ENCODE assay signal across 18 cellular contexts in the genomic region with DNA sequence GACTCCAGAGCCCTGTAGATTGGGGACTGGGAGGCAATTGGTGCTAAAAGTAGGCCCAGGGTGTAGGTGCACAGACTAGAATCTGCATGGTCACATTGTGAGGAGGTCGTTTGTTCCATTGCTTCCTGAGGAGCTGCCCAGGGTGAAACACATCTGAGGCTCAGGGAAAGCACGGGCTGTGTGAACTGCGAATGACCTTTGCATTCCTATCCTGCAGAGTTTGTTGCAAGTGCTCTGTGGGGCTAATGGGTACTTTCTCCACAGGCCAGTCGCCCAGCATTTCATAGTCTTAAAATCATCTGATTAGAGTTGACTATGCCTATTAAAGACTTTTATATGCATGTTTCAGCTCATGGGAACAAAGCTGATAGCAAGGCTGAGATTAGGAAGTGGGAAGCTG. TPM values are rescaled to one million over a fixed set of nuclear protein-coding genes. Genes with fewer than 3 reads are reported as not detected.
DNase-seq lines count a peak whose midpoint lies in the region; TF ChIP-seq lines count a peak whose summit lies in the region.
"Had no signal": no experiment of that assay in that cellular context is flagged by ENCODE, and none has a peak within 500 bp of the region (broad histone marks: within the 10 kb centered on the region; RNA-seq: fewer than 3 reads in every experiment).

No MANE protein-coding gene starts in this region.

- WGBS in esophagus squamous epithelium, 2 donors = 62 to 66% methylated on average over 4 of the region's 4 CpGs

- H3K4me3 Mint-ChIP-seq in progenitor cell of endocrine pancreas (ENCODE audit: low read depth) = no peak overlapping the region
- H3K4me3 Mint-ChIP-seq: B cell; CD4-positive, alpha-beta T cell; H9 had no signal

- H3K4me1 Mint-ChIP-seq in progenitor cell of endocrine pancreas (ENCODE audit: low read depth) = peaks cover 8% of the 10 kb centered on the region

- H3K27ac ChIP-seq in esophagus squamous epithelium (no peak overlapping the region), WERI-Rb-1 (no peak overlapping the region), breast epithelium (no peak overlapping the region)

- intact Hi-C loops in esophagus squamous epithelium (cut with DNase I) = loop anchor here (10.0 kb wide), 1 partner anchor 60 kb away; no protein-coding TSS in a partner anchor
- intact Hi-C loops in breast epithelium (cut with DNase I; ENCODE audit: low total_unique reads) = no loop called here

- TF ChIP-seq CTCF in progenitor cell of endocrine pancreas (IDR thresholded peaks at IDR 0.05; ENCODE audit: unreplicated experiment) (no peak), esophagus squamous epithelium (IDR thresholded peaks at IDR 0.05) (no peak), WERI-Rb-1 (IDR thresholded peaks at IDR 0.05; ENCODE audit: low read depth, low read length) (no peak), breast epithelium (IDR thresholded peaks at IDR 0.05) (no peak)

- H3K4me1 ChIP-seq in esophagus squamous epithelium = no peaks in the 10 kb centered on the region
- no peaks in the 10 kb centered on the region for H3K4me1 ChIP-seq in breast epithelium

- DNase-seq in HT-29 (ENCODE audit: low spot score) (peak; percentile 38), amniotic epithelial cell (ENCODE audit: low read depth) (peak; percentile 51), iris pigment epithelial cell (ENCODE audit: low read depth) (peak; percentile 31), progenitor cell of endocrine pancreas (ENCODE audit: low spot score, unreplicated experiment) (no peak), esophagus squamous epithelium (lab: John Stamatoyannopoulos, UW) (no peak), GF-D8 (lab: John Stamatoyannopoulos, UW) (no peak), WERI-Rb-1 (no peak), breast epithelium (ENCODE audit: low spot score in 2 of 2) (no peak)
- DNase-seq: C1 segment of cervical spinal cord; Calu3; CD4-positive, alpha-beta T cell; DMS 273 treated with DMSO at 0.1 percent for 48 hours; GOT3; H9 had no signal

- H3K9me3 ChIP-seq in esophagus squamous epithelium (no peaks in the 10 kb centered on the region), WERI-Rb-1 (ENCODE audit: severe bottlenecking) (no peaks in the 10 kb centered on the region), breast epithelium (no peaks in the 10 kb centered on the region)

- H3K4me3 ChIP-seq in esophagus squamous epithelium (no peak overlapping the region), WERI-Rb-1 (ENCODE audit: low read depth, low read length) (no peak overlapping the region), breast epithelium (no peak overlapping the region)

- peaks cover 5% of the 10 kb centered on the region for H3K27me3 Mint-ChIP-seq in progenitor cell of endocrine pancreas

- H3K9me3 Mint-ChIP-seq in progenitor cell of endocrine pancreas (ENCODE audit: low read depth) = no peaks in the 10 kb centered on the region
- H3K9me3 Mint-ChIP-seq: CD4-positive, alpha-beta T cell had no signal

- TF ChIP-seq POLR2A in esophagus squamous epithelium (IDR thresholded peaks at IDR 0.05) (no peak), breast epithelium (IDR thresholded peaks at IDR 0.05) (no peak)

- no peaks in the 10 kb centered on the region for H3K36me3 Mint-ChIP-seq in progenitor cell of endocrine pancreas (ENCODE audit: insufficient read depth)

- peak overlapping the region; percentile 85 for H3K27ac Mint-ChIP-seq in progenitor cell of endocrine pancreas
- H3K27ac Mint-ChIP-seq: B cell; CD4-positive, alpha-beta T cell; H9 had no signal

- H3K27me3 ChIP-seq in esophagus squamous epithelium (no peaks in the 10 kb centered on the region), WERI-Rb-1 (ENCODE audit: insufficient read depth, low read depth, severe bottlenecking) (no peaks in the 10 kb centered on the region), breast epithelium (no peaks in the 10 kb centered on the region)

- H3K36me3 ChIP-seq in esophagus squamous epithelium = no peaks in the 10 kb centered on the region
- no peaks in the 10 kb centered on the region for H3K36me3 ChIP-seq in WERI-Rb-1
- H3K36me3 ChIP-seq in breast epithelium = no peaks in the 10 kb centered on the region

RNA-seq across cellular contexts. Expression of a gene that starts 14.4 kb away (rescaled TPM):
- total RNA-seq in HT-29 (2014; rRNA removed; shearing (Covaris generic)) = not detected in 2 replicates
- not detected in 2 replicates for total RNA-seq in progenitor cell of endocrine pancreas
- total RNA-seq in esophagus squamous epithelium = 1 to 10 TPM in 1 of 4 donors, under 1 TPM in 3; 0.09 to 1.6 (median 0.57) TPM
- under 1 TPM in 2 of 3 donors, not detected in 1; 0.16 to 0.66 TPM for total RNA-seq in breast epithelium
- total RNA-seq: B cell; Calu3; CD4-positive, alpha-beta T cell; Daoy; G401; H9; HT1080 had no signal

Comparison
In these comparisons a context has a peak if more than half of its experiments do, and no peak if none do; other contexts are left out.
1. DNase-seq: peak in HT-29 (single experiment), amniotic epithelial cell (single experiment) and iris pigment epithelial cell (single experiment); none in progenitor cell of endocrine pancreas (single experiment), esophagus squamous epithelium (single experiment), GF-D8 (single experiment), WERI-Rb-1 (single experiment) and breast epithelium (0 of 2).